Comparison of ENCODE assay signal across 16 cellular contexts in the genomic region with DNA sequence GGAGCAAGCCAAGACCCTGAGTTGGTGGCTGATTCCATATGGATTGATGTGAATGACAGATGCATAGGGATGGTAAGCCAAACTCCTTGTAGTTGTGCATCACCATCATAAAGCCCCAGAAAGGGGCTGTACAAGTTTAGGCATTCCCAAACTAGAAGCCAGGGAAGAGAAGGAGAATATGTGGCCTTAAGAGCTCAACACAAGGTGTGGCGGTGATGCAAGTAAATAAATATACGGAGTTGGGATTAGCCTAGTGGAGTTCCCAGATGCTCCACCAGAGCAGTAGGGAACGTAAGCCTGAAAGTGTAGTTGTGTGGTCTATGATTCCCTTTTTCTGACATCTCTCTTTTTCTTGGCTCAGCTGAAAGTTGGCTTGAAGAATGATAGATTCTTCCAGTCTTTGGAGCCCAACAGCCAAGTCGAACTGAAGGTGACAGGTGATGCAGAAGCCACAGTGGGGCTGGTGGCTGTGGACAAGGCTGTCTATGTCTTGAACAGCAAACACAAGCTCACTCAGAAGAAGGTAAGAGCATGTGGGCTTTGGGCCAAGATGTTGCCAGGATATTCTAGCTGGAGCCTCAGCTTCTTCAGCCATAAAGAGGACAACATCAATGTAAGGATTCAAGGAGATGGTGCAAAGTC. TPM values are rescaled to one million over a fixed set of nuclear protein-coding genes. Genes with fewer than 3 reads are reported as not detected.
DNase-seq lines count a peak whose midpoint lies in the region; ATAC-seq and TF ChIP-seq lines count a peak whose summit lies in the region.
"Had no signal": no experiment of that assay in that cellular context is flagged by ENCODE, and none has a peak within 500 bp of the region (broad histone marks: within the 10 kb centered on the region; RNA-seq: fewer than 3 reads in every experiment).

No MANE protein-coding gene starts in this region.

- H3K4me3 ChIP-seq in mammary epithelial cell (replicated peaks in 1 of 3; ENCODE audit: insufficient read depth in 1 of 3, low read depth in 2 of 3, low read length in 3 of 3) (no peak overlapping the region), breast epithelium (no peak overlapping the region), subcutaneous abdominal adipose tissue (ENCODE audit: low read depth in 1 of 5, low read length in 5 of 5) (peak overlapping the region in 3 of 5 donors; percentile 8 to 38 (median 36)), lower lobe of right lung (no peak overlapping the region)
- H3K4me3 ChIP-seq: tibial nerve had no signal

- dilution Hi-C loops in mammary epithelial cell (cut with HindIII; ENCODE audit: low sequenced_read_pairs): no loop called here

- CTCF ChIA-PET in mammary epithelial cell (lab: Charles Lee; ENCODE audit: low non-redundant PET): no interaction called here

- intact Hi-C loops in mammary epithelial cell (cut with micrococcal nuclease): no loop called here
- intact Hi-C loops in breast epithelium (cut with DNase I; ENCODE audit: low total_unique reads): no loop called here
- intact Hi-C loops in lower lobe of right lung (cut with DNase I): no loop called here

- peak; percentile 61 for DNase-seq in mammary epithelial cell
- no peak for DNase-seq in breast epithelium (ENCODE audit: low spot score in 2 of 2)
- peak; percentile 28 for DNase-seq in RPMI7951 (ENCODE audit: low read depth)
- DNase-seq in fibroblast of gingiva (ENCODE audit: low read depth): peak; percentile 39
- no peak for DNase-seq in NCI-H2029 (lab: John Stamatoyannopoulos, UW)
- no peak for DNase-seq in lower lobe of right lung
- DNase-seq: activated CD4-positive, alpha-beta T cell treated with anti-CD3 and anti-CD28 coated beads, Interleukin-2, amount 50 U/mL, for 4 hours; amniotic stem cell; COR-L47; kidney had no signal

- no peaks in the 10 kb centered on the region for H3K79me2 ChIP-seq in mammary epithelial cell (ENCODE audit: insufficient read depth, low read length)

- H3K4me1 ChIP-seq in mammary epithelial cell (ENCODE audit: insufficient read depth, low read length) (no peaks in the 10 kb centered on the region), breast epithelium (no peaks in the 10 kb centered on the region), subcutaneous abdominal adipose tissue (ENCODE audit: control insufficient read depth in 5 of 5, insufficient read depth in 5 of 5, low read length in 5 of 5) (no peaks in the 10 kb centered on the region), lower lobe of right lung (no peaks in the 10 kb centered on the region)
- H3K4me1 ChIP-seq: tibial nerve had no signal

- no peak overlapping the region for H2AFZ ChIP-seq in mammary epithelial cell (ENCODE audit: low read depth, low read length)

- H4K20me1 ChIP-seq in mammary epithelial cell (ENCODE audit: insufficient read depth, low read length): no peaks in the 10 kb centered on the region

- no peak overlapping the region for H3K9ac ChIP-seq in mammary epithelial cell (ENCODE audit: insufficient read depth, low read length)
- no peak overlapping the region for H3K9ac ChIP-seq in subcutaneous abdominal adipose tissue (ENCODE audit: low read length in 5 of 5)

- BruUV-seq in mammary epithelial cell (replicated peaks; lab: Mats Ljungman, UMichigan): no TSS peak

- whole genome bisulfite sequencing in mammary epithelial cell (ENCODE audit: low coverage, missing lambda C conversion rate): 61% methylated on average over 4 of the region's 4 CpGs

- ATAC-seq in GM21576 (IDR thresholded peaks at IDR 0.05; ENCODE audit: unreplicated experiment) (no peak), lower lobe of right lung (no peak)

- H3K9me3 ChIP-seq in mammary epithelial cell (replicated peaks; ENCODE audit: insufficient read depth, low read length) (peaks cover 13% of the 10 kb centered on the region), breast epithelium (peaks cover 45 to 73% of the 10 kb centered on the region in 2 donors), subcutaneous abdominal adipose tissue (ENCODE audit: control insufficient read depth in 5 of 5, low read length in 5 of 5) (peaks cover 24 to 52% (median 48%) of the 10 kb centered on the region in 5 donors), lower lobe of right lung (peaks cover 16% of the 10 kb centered on the region)

- in situ Hi-C loops in mammary epithelial cell (cut with MboI; ENCODE audit: low sequenced_read_pairs in 2 of 2): no loop called here

- TF ChIP-seq CTCF in mammary epithelial cell (conservative IDR thresholded peaks at IDR 0.05 in 1 of 2, IDR thresholded peaks at IDR 0.05 in 1 of 2; ENCODE audit: extremely low read depth in 1 of 2, insufficient read depth in 1 of 2, low read depth in 1 of 2, low read length in 2 of 2): no peak
- TF ChIP-seq CTCF in breast epithelium (IDR thresholded peaks at IDR 0.05): no peak
- TF ChIP-seq CTCF in lower lobe of right lung (IDR thresholded peaks at IDR 0.05): no peak

- H3K27ac ChIP-seq in mammary epithelial cell (ENCODE audit: insufficient read depth, low read depth, low read length) (no peak overlapping the region), breast epithelium (no peak overlapping the region), subcutaneous abdominal adipose tissue (ENCODE audit: low read depth, low read length) (no peak overlapping the region), lower lobe of right lung (no peak overlapping the region)
- H3K27ac ChIP-seq: tibial nerve had no signal

- H3K4me2 ChIP-seq in mammary epithelial cell (ENCODE audit: insufficient read depth, low read depth, low read length): no peak overlapping the region

- no peak for TF ChIP-seq POLR2A in breast epithelium (IDR thresholded peaks at IDR 0.05)

- H3K27me3 ChIP-seq in mammary epithelial cell (ENCODE audit: insufficient read depth, low read length): no peaks in the 10 kb centered on the region
- peaks cover 0 to 6% of the 10 kb centered on the region in 2 donors for H3K27me3 ChIP-seq in breast epithelium
- peaks cover 0 to 24% (median 4%) of the 10 kb centered on the region in 5 donors for H3K27me3 ChIP-seq in subcutaneous abdominal adipose tissue (ENCODE audit: control insufficient read depth in 5 of 5, insufficient read depth in 4 of 5, low read length in 5 of 5)
- peaks cover 5% of the 10 kb centered on the region for H3K27me3 ChIP-seq in lower lobe of right lung (ENCODE audit: low read depth)
- H3K27me3 ChIP-seq: tibial nerve had no signal

- no peaks in the 10 kb centered on the region for H3K36me3 ChIP-seq in mammary epithelial cell (ENCODE audit: insufficient read depth, low read length)
- H3K36me3 ChIP-seq in breast epithelium: no peaks in the 10 kb centered on the region
- H3K36me3 ChIP-seq in subcutaneous abdominal adipose tissue (ENCODE audit: control insufficient read depth in 5 of 5, insufficient read depth in 5 of 5, low read length in 5 of 5): no peaks in the 10 kb centered on the region
- H3K36me3 ChIP-seq in lower lobe of right lung: no peaks in the 10 kb centered on the region
- H3K36me3 ChIP-seq: tibial nerve had no signal

RNA-seq across cellular contexts. Expression of gene RDH8, which starts 30.1 kb away (rescaled TPM):
- total RNA-seq in mammary epithelial cell: not detected
- polyA plus RNA-seq in mammary epithelial cell: not detected
- not detected for polyA minus RNA-seq in mammary epithelial cell
- not detected for total RNA-seq in breast epithelium
- total RNA-seq in RPMI7951 (2014; rRNA removed; shearing (Covaris generic)): 0.12 TPM in 1 of 2 replicates, not detected in the other
- total RNA-seq in lower lobe of right lung: not detected
- total RNA-seq: glomerular endothelial cell, HT1080, kidney, posterior vena cava, tibial nerve had no signal

RNA-seq across cellular contexts. Expression of gene COL5A3, which starts 33.1 kb away (rescaled TPM):
- total RNA-seq in mammary epithelial cell (1 to 10 TPM in 1 of 2 donors, under 1 TPM in 1; 0.33 to 4.5 TPM), breast epithelium (10 to 100 TPM in 2 of 3 donors, 1 to 10 TPM in 1; 4.8 to 32.2 (median 12.5) TPM), lower lobe of right lung (8.9 TPM)
- 1.2 TPM for polyA plus RNA-seq in mammary epithelial cell
- polyA minus RNA-seq in mammary epithelial cell: 1.4 TPM
- 3.0 and 4.8 TPM in 2 replicates for total RNA-seq in RPMI7951 (2014; rRNA removed; shearing (Covaris generic))
- total RNA-seq: HT1080 had no signal

RNA-seq across cellular contexts. Expression of gene SHFL, which starts 42.7 kb away (rescaled TPM):
- total RNA-seq in mammary epithelial cell (10 to 100 TPM; 14.3 to 22.4 TPM), breast epithelium (10 to 100 TPM; 26.4 to 47.6 (median 34.1) TPM), lower lobe of right lung (43.4 TPM)
- 17.5 TPM for polyA plus RNA-seq in mammary epithelial cell
- 9.3 TPM for polyA minus RNA-seq in mammary epithelial cell
- total RNA-seq in RPMI7951 (2014; rRNA removed; shearing (Covaris generic)): 15.6 and 21.9 TPM in 2 replicates

RNA-seq across cellular contexts. Expression of gene ANGPTL6, which starts 59.1 kb away (rescaled TPM):
- not detected for total RNA-seq in mammary epithelial cell
- 0.26 TPM for polyA plus RNA-seq in mammary epithelial cell
- polyA minus RNA-seq in mammary epithelial cell: not detected
- under 1 TPM in 2 of 3 donors, not detected in 1; 0.29 to 0.33 TPM for total RNA-seq in breast epithelium
- 0.98 TPM in 1 of 2 replicates, not detected in the other for total RNA-seq in RPMI7951 (2014; rRNA removed; shearing (Covaris generic))
- 0.44 TPM for total RNA-seq in lower lobe of right lung
- total RNA-seq: posterior vena cava had no signal

Comparison
In these comparisons a context has a peak if more than half of its experiments do, and no peak if none do; other contexts are left out.
1. DNase-seq: peak in mammary epithelial cell (single experiment), RPMI7951 (single experiment) and fibroblast of gingiva (single experiment); none in breast epithelium (0 of 2), NCI-H2029 (single experiment) and lower lobe of right lung (single experiment).
2. H3K4me3 ChIP-seq: peak in subcutaneous abdominal adipose tissue (3 of 5); none in mammary epithelial cell (0 of 3), breast epithelium (0 of 3) and lower lobe of right lung (single experiment).